ENCODE assay signal across 10 cellular contexts in the genomic region with DNA sequence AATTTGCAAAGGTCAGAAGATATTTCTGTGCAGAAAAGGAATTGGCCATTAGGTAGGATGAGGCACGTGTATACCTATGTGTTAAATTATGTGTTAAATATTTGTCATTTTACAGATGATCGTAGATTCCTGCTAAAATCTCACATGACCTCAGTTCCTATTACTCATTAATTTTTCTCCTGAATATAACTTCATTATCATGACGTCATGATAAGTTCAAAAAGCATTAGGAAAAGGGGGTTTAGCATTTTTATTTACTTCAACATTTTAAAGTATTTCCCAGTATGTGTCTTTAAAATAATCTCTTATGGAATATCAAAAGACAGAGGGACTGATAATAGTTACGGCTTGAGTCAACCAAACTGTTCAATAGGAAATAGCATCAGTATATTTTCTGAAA.
"Had no signal": no experiment of that assay in that cellular context is flagged by ENCODE, and none has a peak within 500 bp of the region (broad histone marks: within the 10 kb centered on the region; RNA-seq: fewer than 3 reads in every experiment).

No MANE protein-coding gene starts in this region.

- H3K9me3 Mint-ChIP-seq: GM23338, HFFc6 had no signal

- H3K9ac ChIP-seq: GM23248 had no signal

- H3K27ac ChIP-seq: GM23248 had no signal

- ATAC-seq: GM23338, HCT116 had no signal

- H3K27ac Mint-ChIP-seq: GM23338, H9, HFFc6 had no signal

- FAIRE-seq: H54 had no signal

- DNase-seq: GM23248, GOT3, H7, H9, HCEC 1CT, HFFc6 had no signal

- H2AFZ ChIP-seq: GM23248, GM23338 had no signal

- H3K4me2 ChIP-seq: GM23338 had no signal

- H3K4me3 Mint-ChIP-seq: GM23338, H9, HFFc6 had no signal

- H3K4me3 ChIP-seq: GM23248, GM23338, HAP-1 had no signal

- H3K4me1 ChIP-seq: HAP-1 had no signal

- H3K36me3 ChIP-seq: HAP-1 had no signal

- H3K4me1 Mint-ChIP-seq: GM23338, H9 had no signal

- H3K9me3 ChIP-seq: HAP-1 had no signal
